ENCODE assay signal across 11 cellular contexts in genomic region chr10:78212134-78212785, GRCh38.
DNase-seq lines count a peak whose midpoint lies in the region; ATAC-seq, FAIRE-seq and TF ChIP-seq lines count a peak whose summit lies in the region.
"Had no signal": no experiment of that assay in that cellular context is flagged by ENCODE, and none has a peak within 500 bp of the region (broad histone marks: within the 10 kb centered on the region; RNA-seq: fewer than 3 reads in every experiment).

No MANE protein-coding gene starts in this region.

- H3K4me1 ChIP-seq in mammary epithelial cell (ENCODE audit: insufficient read depth, low read length): no peaks in the 10 kb centered on the region
- peaks cover 44% of the 10 kb centered on the region for H3K4me1 ChIP-seq in left ventricle myocardium inferior
- no peaks in the 10 kb centered on the region for H3K4me1 ChIP-seq in small intestine (ENCODE audit: control insufficient read depth in 2 of 2, insufficient read depth in 1 of 2, low read depth in 1 of 2, low read length in 1 of 2)

- CTCF ChIA-PET in MCF 10A (lab: Yijun Ruan, JAX) (interaction anchor here (0.6 to 2.4 kb wide), 6 partner anchors 9 to 984 kb away, joined by 3 to 10 read pairs (median 3); no protein-coding TSS in a partner anchor), mammary epithelial cell (lab: Charles Lee; ENCODE audit: low non-redundant PET) (no interaction called here)
- CTCF ChIA-PET in activated CD4-positive, alpha-beta memory T cell treated with anti-CD3 and anti-CD28 coated beads for 36 hours (lab: Charles Lee): no interaction called here

- 0% methylated on average over 1 of the region's 6 CpGs for WGBS in mammary epithelial cell (ENCODE audit: low coverage, missing lambda C conversion rate)
- 62 to 75% (median 69%) methylated on average over 6 of the region's 6 CpGs for WGBS in small intestine, 3 donors

- no peaks in the 10 kb centered on the region for H3K36me3 Mint-ChIP-seq in MCF 10A (ENCODE audit: insufficient read depth, unreplicated experiment)
- H3K36me3 Mint-ChIP-seq in activated CD4-positive, alpha-beta memory T cell treated with anti-CD3 and anti-CD28 coated beads for 36 hours: no peaks in the 10 kb centered on the region

- no peak overlapping the region for H2AFZ ChIP-seq in mammary epithelial cell (ENCODE audit: low read depth, low read length)

- H3K79me2 ChIP-seq in mammary epithelial cell (ENCODE audit: insufficient read depth, low read length): no peaks in the 10 kb centered on the region

- peak overlapping the region; percentile 64 for H3K27ac Mint-ChIP-seq in MCF 10A (ENCODE audit: low read depth, unreplicated experiment)
- no peak overlapping the region for H3K27ac Mint-ChIP-seq in activated CD4-positive, alpha-beta memory T cell treated with anti-CD3 and anti-CD28 coated beads for 36 hours
- H3K27ac Mint-ChIP-seq: activated CD8-positive, alpha-beta T cell treated with anti-CD3 and anti-CD28 coated beads for 36 hours had no signal

- no peak overlapping the region for H3K4me3 ChIP-seq in mammary epithelial cell (replicated peaks in 1 of 3; ENCODE audit: insufficient read depth in 1 of 3, low read depth in 2 of 3, low read length in 3 of 3)
- H3K4me3 ChIP-seq in left ventricle myocardium inferior: no peak overlapping the region
- no peak overlapping the region for H3K4me3 ChIP-seq in small intestine (ENCODE audit: low read depth in 1 of 2, low read length in 2 of 2)

- in situ Hi-C loops in mammary epithelial cell (cut with MboI; ENCODE audit: low sequenced_read_pairs in 2 of 2): no loop called here

- peaks cover 10% of the 10 kb centered on the region for H3K4me1 Mint-ChIP-seq in MCF 10A (ENCODE audit: insufficient read depth, unreplicated experiment)
- H3K4me1 Mint-ChIP-seq in activated CD4-positive, alpha-beta memory T cell treated with anti-CD3 and anti-CD28 coated beads for 36 hours (ENCODE audit: low read depth): no peaks in the 10 kb centered on the region

- no peaks in the 10 kb centered on the region for H3K9me3 Mint-ChIP-seq in MCF 10A (ENCODE audit: unreplicated experiment)
- no peaks in the 10 kb centered on the region for H3K9me3 Mint-ChIP-seq in activated CD4-positive, alpha-beta memory T cell treated with anti-CD3 and anti-CD28 coated beads for 36 hours
- H3K9me3 Mint-ChIP-seq: activated CD8-positive, alpha-beta T cell treated with anti-CD3 and anti-CD28 coated beads for 36 hours; neural crest cell had no signal

- peak; percentile 14 for DNase-seq in MCF 10A (ENCODE audit: unreplicated experiment)
- no peak for DNase-seq in mammary epithelial cell
- peak; percentile 52 for DNase-seq in SK-N-DZ (ENCODE audit: low spot score)
- peak; percentile 52 for DNase-seq in left ventricle myocardium inferior
- no peak for DNase-seq in activated CD4-positive, alpha-beta memory T cell treated with anti-CD3 and anti-CD28 coated beads for 36 hours
- no peak for DNase-seq in RPMI8226
- DNase-seq in small intestine: no peak
- DNase-seq: stimulated activated CD4-positive, alpha-beta T cell treated with anti-CD3 and anti-CD28 coated beads, Interleukin-4, amount 100 ng/mL, for 4 hours had no signal

- no peak for FAIRE-seq in small intestine (lab: Jason Lieb, UNC)

- H3K27me3 ChIP-seq in mammary epithelial cell (ENCODE audit: insufficient read depth, low read length) (no peaks in the 10 kb centered on the region), left ventricle myocardium inferior (ENCODE audit: low read depth) (no peaks in the 10 kb centered on the region), small intestine (ENCODE audit: control insufficient read depth in 2 of 2, insufficient read depth in 2 of 2, low read length in 2 of 2) (no peaks in the 10 kb centered on the region)

- POLR2A ChIA-PET in MCF 10A (lab: Yijun Ruan, JAX): interaction anchor here (0.6 kb wide), 1 partner anchor 679 kb away, joined by 3 read pairs; no protein-coding TSS in a partner anchor
- POLR2A ChIA-PET in activated CD4-positive, alpha-beta memory T cell treated with anti-CD3 and anti-CD28 coated beads for 36 hours (lab: Charles Lee): no interaction called here

- no peaks in the 10 kb centered on the region for H3K9me3 ChIP-seq in mammary epithelial cell (replicated peaks; ENCODE audit: insufficient read depth, low read length)
- H3K9me3 ChIP-seq in left ventricle myocardium inferior (replicated peaks): no peaks in the 10 kb centered on the region
- H3K9me3 ChIP-seq in small intestine (ENCODE audit: control insufficient read depth, low read depth): no peaks in the 10 kb centered on the region

- H3K4me2 ChIP-seq in mammary epithelial cell (ENCODE audit: insufficient read depth, low read depth, low read length): no peak overlapping the region

- TF ChIP-seq CTCF in MCF 10A (IDR thresholded peaks at IDR 0.05; ENCODE audit: unreplicated experiment) (no peak), mammary epithelial cell (conservative IDR thresholded peaks at IDR 0.05 in 1 of 2, IDR thresholded peaks at IDR 0.05 in 1 of 2; ENCODE audit: extremely low read depth in 1 of 2, insufficient read depth in 1 of 2, low read depth in 1 of 2, low read length in 2 of 2) (no peak), left ventricle myocardium inferior (IDR thresholded peaks at IDR 0.05; ENCODE audit: borderline replicate concordance) (no peak)

- H4K20me1 ChIP-seq in mammary epithelial cell (ENCODE audit: insufficient read depth, low read length): no peaks in the 10 kb centered on the region

- ATAC-seq in HG02970 (IDR thresholded peaks at IDR 0.05; ENCODE audit: low FRiP score, unreplicated experiment): no peak
- ATAC-seq: activated CD8-positive, alpha-beta T cell treated with anti-CD3 and anti-CD28 coated beads for 36 hours had no signal

- H3K9ac ChIP-seq in mammary epithelial cell (ENCODE audit: insufficient read depth, low read length): no peak overlapping the region

- BruUV-seq in MCF 10A (replicated peaks; lab: Mats Ljungman, UMichigan): no TSS peak
- BruUV-seq in mammary epithelial cell (replicated peaks; lab: Mats Ljungman, UMichigan): no TSS peak

- no peak overlapping the region for H3K4me3 Mint-ChIP-seq in MCF 10A (ENCODE audit: unreplicated experiment)
- H3K4me3 Mint-ChIP-seq in activated CD4-positive, alpha-beta memory T cell treated with anti-CD3 and anti-CD28 coated beads for 36 hours: no peak overlapping the region
- H3K4me3 Mint-ChIP-seq: activated CD8-positive, alpha-beta T cell treated with anti-CD3 and anti-CD28 coated beads for 36 hours; neural crest cell had no signal

- peaks cover 40% of the 10 kb centered on the region for H3K27me3 Mint-ChIP-seq in MCF 10A (ENCODE audit: insufficient read depth, unreplicated experiment)
- H3K27me3 Mint-ChIP-seq in activated CD4-positive, alpha-beta memory T cell treated with anti-CD3 and anti-CD28 coated beads for 36 hours: peaks cover 7% of the 10 kb centered on the region

- H3K36me3 ChIP-seq in mammary epithelial cell (ENCODE audit: insufficient read depth, low read length): no peaks in the 10 kb centered on the region
- H3K36me3 ChIP-seq in left ventricle myocardium inferior: no peaks in the 10 kb centered on the region
- no peaks in the 10 kb centered on the region for H3K36me3 ChIP-seq in small intestine (ENCODE audit: control insufficient read depth in 2 of 2, insufficient read depth in 2 of 2, low read length in 2 of 2)

- H3K27ac ChIP-seq in mammary epithelial cell (ENCODE audit: insufficient read depth, low read depth, low read length) (no peak overlapping the region), left ventricle myocardium inferior (replicated peaks) (peak overlapping the region; percentile 50), small intestine (ENCODE audit: low read depth in 1 of 2, low read length in 1 of 2) (no peak overlapping the region)

- dilution Hi-C loops in mammary epithelial cell (cut with HindIII; ENCODE audit: low sequenced_read_pairs): loop anchor here (10.0 kb wide), 1 partner anchor 983 kb away; no protein-coding TSS in a partner anchor

- intact Hi-C loops in MCF 10A (cut with micrococcal nuclease): loop anchor here (5.0 kb wide), 2 partner anchors 90 to 445 kb away; no protein-coding TSS in a partner anchor
- intact Hi-C loops in mammary epithelial cell (cut with micrococcal nuclease): loop anchor here (5.0 kb wide), 2 partner anchors 90 to 855 kb away; partner anchors contain the start of gene ZMIZ1
- intact Hi-C loops in left ventricle myocardium inferior (cut with micrococcal nuclease): no loop called here
- intact Hi-C loops in activated CD4-positive, alpha-beta memory T cell treated with anti-CD3 and anti-CD28 coated beads for 36 hours (cut with micrococcal nuclease): loop anchor here (5.0 kb wide), 1 partner anchor 445 kb away; no protein-coding TSS in a partner anchor

Comparison
In these comparisons a context has a peak if more than half of its experiments do, and no peak if none do; other contexts are left out.
1. DNase-seq: peak in MCF 10A (single experiment), SK-N-DZ (single experiment) and left ventricle myocardium inferior (single experiment); none in mammary epithelial cell (single experiment), activated CD4-positive, alpha-beta memory T cell treated with anti-CD3 and anti-CD28 coated beads for 36 hours (single experiment), RPMI8226 (single experiment) and small intestine (single experiment).